1 cellular context compared by ENCODE assay signal in the genomic region with DNA sequence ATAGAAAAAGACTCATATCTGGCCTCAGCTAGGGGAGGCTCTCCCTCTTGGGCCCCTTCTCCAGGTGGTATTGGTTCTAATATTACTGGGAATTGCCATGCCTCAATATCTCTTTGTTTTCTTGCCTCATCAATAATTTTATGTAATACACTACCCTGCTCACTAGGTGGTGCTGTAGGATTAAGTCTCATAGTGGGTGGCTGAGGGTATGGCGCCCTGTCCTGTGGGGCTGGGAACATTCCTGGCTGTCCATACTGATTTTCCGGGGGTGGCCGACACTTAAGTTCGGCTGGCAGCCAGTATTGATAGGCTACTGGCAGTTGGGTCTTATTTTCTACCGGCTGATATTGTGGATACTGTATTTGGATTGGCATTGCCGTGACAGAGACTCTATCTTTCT.
TF ChIP-seq lines count a peak whose summit lies in the region.

No MANE protein-coding gene starts in this region.

TF ChIP-seq in K562, 482 proteins besides CTCF, POLR2A, EP300 and RAD21:
- TF ChIP-seq KLF13 (tag; IDR thresholded peaks at IDR 0.05; ENCODE audit: borderline replicate concordance, low read depth) (no peak), SMC3 (conservative IDR thresholded peaks at IDR 0.05; ENCODE audit: insufficient read depth, low read depth, low read length) (0 out of 2 replicates have a peak, but pooled peaks have one; percentile 35), CBX3 (IDR thresholded peaks at IDR 0.05; ENCODE audit: borderline replicate concordance in 1 of 2, low read length in 2 of 2) (0 out of 3 replicates have a peak, but pooled peaks of 1 of the 2 experiments have one; percentile 22)
- TF ChIP-seq, protein P1, sequence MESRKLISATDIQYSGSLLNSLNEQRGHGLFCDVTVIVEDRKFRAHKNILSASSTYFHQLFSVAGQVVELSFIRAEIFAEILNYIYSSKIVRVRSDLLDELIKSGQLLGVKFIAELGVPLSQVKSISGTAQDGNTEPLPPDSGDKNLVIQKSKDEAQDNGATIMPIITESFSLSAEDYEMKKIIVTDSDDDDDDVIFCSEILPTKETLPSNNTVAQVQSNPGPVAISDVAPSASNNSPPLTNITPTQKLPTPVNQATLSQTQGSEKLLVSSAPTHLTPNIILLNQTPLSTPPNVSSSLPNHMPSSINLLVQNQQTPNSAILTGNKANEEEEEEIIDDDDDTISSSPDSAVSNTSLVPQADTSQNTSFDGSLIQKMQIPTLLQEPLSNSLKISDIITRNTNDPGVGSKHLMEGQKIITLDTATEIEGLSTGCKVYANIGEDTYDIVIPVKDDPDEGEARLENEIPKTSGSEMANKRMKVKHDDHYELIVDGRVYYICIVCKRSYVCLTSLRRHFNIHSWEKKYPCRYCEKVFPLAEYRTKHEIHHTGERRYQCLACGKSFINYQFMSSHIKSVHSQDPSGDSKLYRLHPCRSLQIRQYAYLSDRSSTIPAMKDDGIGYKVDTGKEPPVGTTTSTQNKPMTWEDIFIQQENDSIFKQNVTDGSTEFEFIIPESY (CRISPR knock-in tag; IDR thresholded peaks at IDR 0.05) = peak; percentile 93
TF ChIP-seq in K562: peak in this region for 3.
